In genomic region chr2:7358865-7359264, GRCh38 we compare ENCODE assay signal across 29 cellular contexts.
DNase-seq lines count a peak whose midpoint lies in the region; ATAC-seq and TF ChIP-seq lines count a peak whose summit lies in the region.
"Had no signal": no experiment of that assay in that cellular context is flagged by ENCODE, and none has a peak within 500 bp of the region (broad histone marks: within the 10 kb centered on the region; RNA-seq: fewer than 3 reads in every experiment).

No MANE protein-coding gene starts in this region.

- H3K4me3 ChIP-seq in esophagus muscularis mucosa (no peak overlapping the region), neuronal stem cell (ENCODE audit: low read length in 2 of 2) (no peak overlapping the region), gastrocnemius medialis (no peak overlapping the region)
- H3K4me3 ChIP-seq: heart left ventricle, K562, lung, mucosa of descending colon, ovary, skin epidermis, testis had no signal

- TF ChIP-seq POLR2A in esophagus muscularis mucosa (IDR thresholded peaks at IDR 0.05; ENCODE audit: low read depth) (no peak), gastrocnemius medialis (IDR thresholded peaks at IDR 0.05) (no peak)

- H3K4me3 Mint-ChIP-seq in activated CD4-positive, alpha-beta memory T cell treated with anti-CD3 and anti-CD28 coated beads for 36 hours = no peak overlapping the region
- H3K4me3 Mint-ChIP-seq in activated CD4-positive, alpha-beta memory T cell treated with anti-CD3 and anti-CD28 coated beads, Interleukin-2, amount 10 ng/mL, durations not matched to agents 7 days and 5 days = no peak overlapping the region
- H3K4me3 Mint-ChIP-seq: activated CD4-positive, alpha-beta T cell treated with anti-CD3 and anti-CD28 coated beads, Interleukin-2, amount 10 ng/mL, durations not matched to agents 24 days and 14 days; activated CD8-positive, alpha-beta memory T cell treated with anti-CD3 and anti-CD28 coated beads, Interleukin-2, amount 10 ng/mL, durations not matched to agents 7 days and 5 days; CD8-positive, alpha-beta T cell; natural killer cell had no signal

- CTCF ChIA-PET in activated CD4-positive, alpha-beta memory T cell treated with anti-CD3 and anti-CD28 coated beads for 36 hours (lab: Charles Lee) = no interaction called here
- CTCF ChIA-PET in activated CD4-positive, alpha-beta memory T cell treated with anti-CD3 and anti-CD28 coated beads, Interleukin-2, amount 10 ng/mL, durations not matched to agents 7 days and 5 days (lab: Charles Lee) = no interaction called here

- in situ Hi-C loops in gastrocnemius medialis (cut with MboI; ENCODE audit: low sequenced_read_pairs in 4 of 4) = no loop called here

- H3K36me3 ChIP-seq in esophagus muscularis mucosa (no peaks in the 10 kb centered on the region), neuronal stem cell (replicated peaks in 1 of 2; ENCODE audit: control insufficient read depth in 2 of 2, insufficient read depth in 2 of 2, low read length in 2 of 2) (no peaks in the 10 kb centered on the region), gastrocnemius medialis (no peaks in the 10 kb centered on the region)
- H3K36me3 ChIP-seq: heart left ventricle, ovary had no signal

- WGBS in esophagus muscularis mucosa = 74% methylated on average over 5 of the region's 5 CpGs
- no CpG with 5 or more reads among the region's 5 CpGs for WGBS in neuronal stem cell (ENCODE audit: extremely low coverage in 2 of 2, insufficient read length in 2 of 2, insufficient replicate concordance in 1 of 2), 2 donors

- H2BK12ac ChIP-seq in neuronal stem cell (ENCODE audit: low read length) = no peak overlapping the region

- H3K4ac ChIP-seq in neuronal stem cell (ENCODE audit: low read length) = no peak overlapping the region

- H2BK15ac ChIP-seq in neuronal stem cell (ENCODE audit: low read length) = no peak overlapping the region

- H3K4me1 ChIP-seq in esophagus muscularis mucosa = no peaks in the 10 kb centered on the region
- peaks cover 0 to 6% of the 10 kb centered on the region in 2 donors for H3K4me1 ChIP-seq in neuronal stem cell (ENCODE audit: control insufficient read depth in 2 of 2, insufficient read depth in 1 of 2, low read depth in 1 of 2, low read length in 2 of 2)
- no peaks in the 10 kb centered on the region for H3K4me1 ChIP-seq in gastrocnemius medialis
- H3K4me1 ChIP-seq: heart left ventricle, testis had no signal

- H3K4me2 ChIP-seq in neuronal stem cell (ENCODE audit: insufficient read depth, low read length, poor library complexity, severe bottlenecking) = no peak overlapping the region

- H4K91ac ChIP-seq in neuronal stem cell (ENCODE audit: low read depth, low read length, poor library complexity) = no peak overlapping the region

- H3K27ac Mint-ChIP-seq in activated CD4-positive, alpha-beta memory T cell treated with anti-CD3 and anti-CD28 coated beads for 36 hours = no peak overlapping the region
- H3K27ac Mint-ChIP-seq in activated CD4-positive, alpha-beta memory T cell treated with anti-CD3 and anti-CD28 coated beads, Interleukin-2, amount 10 ng/mL, durations not matched to agents 7 days and 5 days = no peak overlapping the region
- H3K27ac Mint-ChIP-seq: activated CD4-positive, alpha-beta T cell treated with anti-CD3 and anti-CD28 coated beads, Interleukin-2, amount 10 ng/mL, durations not matched to agents 24 days and 14 days; activated CD8-positive, alpha-beta memory T cell treated with anti-CD3 and anti-CD28 coated beads, Interleukin-2, amount 10 ng/mL, durations not matched to agents 7 days and 5 days; CD8-positive, alpha-beta T cell; natural killer cell had no signal

- H2BK5ac ChIP-seq in neuronal stem cell (ENCODE audit: low read length) = no peak overlapping the region

- no peak overlapping the region for H3K14ac ChIP-seq in neuronal stem cell (ENCODE audit: low read length)

- POLR2A ChIA-PET in activated CD4-positive, alpha-beta memory T cell treated with anti-CD3 and anti-CD28 coated beads for 36 hours (lab: Charles Lee) = no interaction called here
- POLR2A ChIA-PET in activated CD4-positive, alpha-beta memory T cell treated with anti-CD3 and anti-CD28 coated beads, Interleukin-2, amount 10 ng/mL, durations not matched to agents 7 days and 5 days (lab: Charles Lee) = no interaction called here

- H3K18ac ChIP-seq in neuronal stem cell (ENCODE audit: low read length) = no peak overlapping the region

- H4K8ac ChIP-seq in neuronal stem cell (ENCODE audit: low read depth, low read length) = no peak overlapping the region

- no peaks in the 10 kb centered on the region for H3K9me3 Mint-ChIP-seq in activated CD4-positive, alpha-beta memory T cell treated with anti-CD3 and anti-CD28 coated beads for 36 hours
- H3K9me3 Mint-ChIP-seq in activated CD4-positive, alpha-beta memory T cell treated with anti-CD3 and anti-CD28 coated beads, Interleukin-2, amount 10 ng/mL, durations not matched to agents 7 days and 5 days = peaks cover 2% of the 10 kb centered on the region
- H3K9me3 Mint-ChIP-seq: activated CD4-positive, alpha-beta T cell treated with anti-CD3 and anti-CD28 coated beads, Interleukin-2, amount 10 ng/mL, durations not matched to agents 24 days and 14 days; CD8-positive, alpha-beta T cell; natural killer cell had no signal

- H3K9me3 ChIP-seq in esophagus muscularis mucosa = no peaks in the 10 kb centered on the region
- no peaks in the 10 kb centered on the region for H3K9me3 ChIP-seq in neuronal stem cell (replicated peaks in 1 of 2; ENCODE audit: control insufficient read depth in 2 of 2, insufficient read depth in 1 of 2, low read depth in 1 of 2, low read length in 2 of 2)
- no peaks in the 10 kb centered on the region for H3K9me3 ChIP-seq in gastrocnemius medialis
- H3K9me3 ChIP-seq: heart left ventricle, mucosa of descending colon, ovary, testis had no signal

- no peaks in the 10 kb centered on the region for H3K4me1 Mint-ChIP-seq in activated CD4-positive, alpha-beta memory T cell treated with anti-CD3 and anti-CD28 coated beads for 36 hours (ENCODE audit: low read depth)
- no peaks in the 10 kb centered on the region for H3K4me1 Mint-ChIP-seq in activated CD4-positive, alpha-beta memory T cell treated with anti-CD3 and anti-CD28 coated beads, Interleukin-2, amount 10 ng/mL, durations not matched to agents 7 days and 5 days
- H3K4me1 Mint-ChIP-seq: activated CD4-positive, alpha-beta T cell treated with anti-CD3 and anti-CD28 coated beads, Interleukin-2, amount 10 ng/mL, durations not matched to agents 24 days and 14 days; activated CD8-positive, alpha-beta memory T cell treated with anti-CD3 and anti-CD28 coated beads, Interleukin-2, amount 10 ng/mL, durations not matched to agents 7 days and 5 days; natural killer cell had no signal

- no peak overlapping the region for H2AK5ac ChIP-seq in neuronal stem cell (ENCODE audit: low read depth, low read length)

- no peak overlapping the region for H2BK120ac ChIP-seq in neuronal stem cell (ENCODE audit: low read depth, low read length)

- H3K27me3 ChIP-seq in esophagus muscularis mucosa (no peaks in the 10 kb centered on the region), neuronal stem cell (ENCODE audit: control insufficient read depth in 3 of 3, insufficient read depth in 3 of 3, low read depth in 1 of 3, low read length in 3 of 3) (no peaks in the 10 kb centered on the region), gastrocnemius medialis (no peaks in the 10 kb centered on the region)
- H3K27me3 ChIP-seq: ovary, testis had no signal

- H3K79me1 ChIP-seq in neuronal stem cell (ENCODE audit: low read depth, low read length) = no peaks in the 10 kb centered on the region

- peak overlapping the region; percentile 49 for H2AFZ ChIP-seq in neuronal stem cell (ENCODE audit: low read length)

- peak; percentile 13 for DNase-seq in activated CD4-positive, alpha-beta memory T cell treated with anti-CD3 and anti-CD28 coated beads for 36 hours
- DNase-seq in activated CD4-positive, alpha-beta memory T cell treated with anti-CD3 and anti-CD28 coated beads, Interleukin-2, amount 10 ng/mL, durations not matched to agents 7 days and 5 days = no peak
- DNase-seq in MV-4-11 (lab: John Stamatoyannopoulos, UW) (peak; percentile 34), esophagus muscularis mucosa (ENCODE audit: extremely low spot score) (peak; percentile 79), neuronal stem cell (ENCODE audit: low spot score) (no peak), gastrocnemius medialis (no peak), mesenteric fat pad (ENCODE audit: low spot score) (no peak)
- DNase-seq: activated CD4-positive, alpha-beta T cell treated with anti-CD3 and anti-CD28 coated beads, Interleukin-2, amount 10 ng/mL, durations not matched to agents 24 days and 14 days; activated CD8-positive, alpha-beta memory T cell treated with anti-CD3 and anti-CD28 coated beads, Interleukin-2, amount 10 ng/mL, durations not matched to agents 7 days and 5 days; activated T-cell treated with anti-CD3 and anti-CD28 coated beads, Interleukin-2, amount 50 U/mL, for 48 hours; AML-193; CD8-positive, alpha-beta T cell; central memory CD4-positive, alpha-beta T cell; EL; heart left ventricle; mucosa of descending colon; natural killer cell; NCI-H1417; NCI-H2081 treated with DMSO at 0.1 percent for 48 hours; NCI-H345; NCI-H69; ovary; retina; SIG-M5; stimulated activated naive CD4-positive, alpha-beta T cell treated with Interleukin-2 at 50 U/mL for 16 hours; testis had no signal

- H3K36me3 Mint-ChIP-seq in activated CD4-positive, alpha-beta memory T cell treated with anti-CD3 and anti-CD28 coated beads for 36 hours = no peaks in the 10 kb centered on the region
- H3K36me3 Mint-ChIP-seq in activated CD4-positive, alpha-beta memory T cell treated with anti-CD3 and anti-CD28 coated beads, Interleukin-2, amount 10 ng/mL, durations not matched to agents 7 days and 5 days (ENCODE audit: low read depth) = no peaks in the 10 kb centered on the region
- H3K36me3 Mint-ChIP-seq: activated CD8-positive, alpha-beta memory T cell treated with anti-CD3 and anti-CD28 coated beads, Interleukin-2, amount 10 ng/mL, durations not matched to agents 7 days and 5 days; CD8-positive, alpha-beta T cell; natural killer cell had no signal

- H3K23ac ChIP-seq in neuronal stem cell (ENCODE audit: low read depth, low read length, poor library complexity) = no peak overlapping the region

- intact Hi-C loops in activated CD4-positive, alpha-beta memory T cell treated with anti-CD3 and anti-CD28 coated beads for 36 hours (cut with micrococcal nuclease) = no loop called here
- intact Hi-C loops in esophagus muscularis mucosa (cut with DNase I) (no loop called here), gastrocnemius medialis (cut with DNase I; ENCODE audit: low total_unique reads) (no loop called here)

- no peak for ATAC-seq in gastrocnemius medialis
- ATAC-seq: activated CD8-positive, alpha-beta memory T cell treated with anti-CD3 and anti-CD28 coated beads, Interleukin-2, amount 10 ng/mL, durations not matched to agents 7 days and 5 days; CD8-positive, alpha-beta T cell; heart left ventricle; K562; mucosa of descending colon; natural killer cell had no signal

- TF ChIP-seq EP300 in esophagus muscularis mucosa (IDR thresholded peaks at IDR 0.05) = no peak

- H3K27ac ChIP-seq in esophagus muscularis mucosa (replicated peaks in 1 of 4) (no peak overlapping the region), neuronal stem cell (replicated peaks; ENCODE audit: low read length) (no peak overlapping the region), gastrocnemius medialis (no peak overlapping the region)
- H3K27ac ChIP-seq: heart left ventricle, ovary, skin epidermis, testis had no signal

- H3K27me3 Mint-ChIP-seq in activated CD4-positive, alpha-beta memory T cell treated with anti-CD3 and anti-CD28 coated beads for 36 hours = no peaks in the 10 kb centered on the region
- peaks cover 3% of the 10 kb centered on the region for H3K27me3 Mint-ChIP-seq in activated CD4-positive, alpha-beta memory T cell treated with anti-CD3 and anti-CD28 coated beads, Interleukin-2, amount 10 ng/mL, durations not matched to agents 7 days and 5 days

- H3K9ac ChIP-seq in neuronal stem cell (ENCODE audit: low read depth, low read length, poor library complexity) = no peak overlapping the region

- TF ChIP-seq CTCF in esophagus muscularis mucosa (IDR thresholded peaks at IDR 0.05) (no peak), gastrocnemius medialis (IDR thresholded peaks at IDR 0.05 in 4 of 5, conservative IDR thresholded peaks at IDR 0.05 in 1 of 5) (no peak)

Comparison
In these comparisons a context has a peak if more than half of its experiments do, and no peak if none do; other contexts are left out.
1. DNase-seq: peak in activated CD4-positive, alpha-beta memory T cell treated with anti-CD3 and anti-CD28 coated beads for 36 hours (single experiment), MV-4-11 (single experiment) and esophagus muscularis mucosa (single experiment); none in activated CD4-positive, alpha-beta memory T cell treated with anti-CD3 and anti-CD28 coated beads, Interleukin-2, amount 10 ng/mL, durations not matched to agents 7 days and 5 days (single experiment), neuronal stem cell (single experiment), gastrocnemius medialis (0 of 2) and mesenteric fat pad (single experiment).